Comparison of ENCODE assay signal across 15 cellular contexts in genomic region chr3:194617827-194618226, GRCh38. TPM values are rescaled to one million over a fixed set of nuclear protein-coding genes. Genes with fewer than 3 reads are reported as not detected.
A peak's percentile ranks its signal among the peaks of the same experiment; 100 is the strongest.
DNase-seq lines count a peak whose midpoint lies in the region; ATAC-seq and TF ChIP-seq lines count a peak whose summit lies in the region.
"Had no signal": no experiment of that assay in that cellular context is flagged by ENCODE, and none has a peak within 500 bp of the region (broad histone marks: within the 10 kb centered on the region; RNA-seq: fewer than 3 reads in every experiment).

No MANE protein-coding gene starts in this region.

- no TSS peak for BruUV-seq in IMR-90 (replicated peaks; lab: Mats Ljungman, UMichigan)

- TF ChIP-seq RAD21 in IMR-90 (IDR thresholded peaks at IDR 0.05; ENCODE audit: low read length), result no peak

- no peak overlapping the region for H4K8ac ChIP-seq in IMR-90 (ENCODE audit: low read depth in 2 of 2, low read length in 2 of 2)

- no peak overlapping the region for H2BK5ac ChIP-seq in IMR-90 (ENCODE audit: low read depth, low read length, poor library complexity, severe bottlenecking)

- H3K9ac ChIP-seq in IMR-90 (ENCODE audit: low read depth, low read length), result no peak overlapping the region

- no peak overlapping the region for H2AK9ac ChIP-seq in IMR-90 (replicated peaks; ENCODE audit: low read depth, low read length, poor library complexity)

- peak; percentile 37 for DNase-seq in GM12864 (ENCODE audit: low read depth)
- DNase-seq in IMR-90, result peak; percentile 53
- peak; percentile 39 for DNase-seq in astrocyte of the cerebellum (ENCODE audit: low read depth)
- peak; percentile 35 for DNase-seq in fibroblast of pulmonary artery (ENCODE audit: low read depth)
- DNase-seq in NCI-H1930 (lab: John Stamatoyannopoulos, UW), result no peak
- no peak for DNase-seq in 8988T
- DNase-seq: amygdala, DND-41, HFFc6, Kasumi-1, NCI-H1436 had no signal

- no peak overlapping the region for H3K4me2 ChIP-seq in IMR-90 (ENCODE audit: low read depth, low read length)

- H2AFZ ChIP-seq in IMR-90 (replicated peaks; ENCODE audit: low read length, poor library complexity), result no peak overlapping the region

- TF ChIP-seq POLR2A in IMR-90 (IDR thresholded peaks at IDR 0.05; ENCODE audit: low read depth, low read length), result no peak

- POLR2A ChIA-PET in IMR-90 (lab: Charles Lee; ENCODE audit: unreplicated experiment), result no interaction called here

- H3K18ac ChIP-seq in IMR-90 (ENCODE audit: low read depth, low read length), result no peak overlapping the region

- CTCF ChIA-PET in IMR-90 (lab: Yijun Ruan, JAX), result no interaction called here

- ATAC-seq in IMR-90 (ENCODE audit: low read depth) (no peak), GM18873 (IDR thresholded peaks at IDR 0.05; ENCODE audit: low FRiP score, unreplicated experiment) (no peak), GM18868 (IDR thresholded peaks at IDR 0.05; ENCODE audit: unreplicated experiment) (no peak)
- ATAC-seq: left lung had no signal

- H3K9me3 ChIP-seq in IMR-90 (ENCODE audit: control insufficient read depth, insufficient read depth, low read length), result no peaks in the 10 kb centered on the region
- H3K9me3 ChIP-seq: left lung had no signal

- intact Hi-C loops in IMR-90 (cut with micrococcal nuclease), result no loop called here

- no peak overlapping the region for H3K56ac ChIP-seq in IMR-90 (ENCODE audit: extremely low read depth, insufficient read depth, low read length)

- no peaks in the 10 kb centered on the region for H4K20me1 ChIP-seq in IMR-90 (ENCODE audit: insufficient read depth, low read length)

- no peak overlapping the region for H2BK15ac ChIP-seq in IMR-90 (ENCODE audit: low read depth, low read length)

- peaks cover 5% of the 10 kb centered on the region; the same call in 1 of the 2 replicates for H3K4me1 ChIP-seq in IMR-90 (ENCODE audit: control insufficient read depth, insufficient read depth, low read length)

- no peak overlapping the region for H3K4me3 ChIP-seq in GM12864 (ENCODE audit: low read depth, low read length)
- no peak overlapping the region for H3K4me3 ChIP-seq in IMR-90 (ENCODE audit: insufficient read depth, low read depth, low read length)
- no peak overlapping the region for H3K4me3 ChIP-seq in astrocyte of the cerebellum (ENCODE audit: low read depth, low read length)
- no peak overlapping the region for H3K4me3 ChIP-seq in fibroblast of pulmonary artery (replicated peaks; ENCODE audit: low read depth, low read length)
- H3K4me3 ChIP-seq: left lung had no signal

- H4K5ac ChIP-seq in IMR-90 (ENCODE audit: low read depth, low read length), result no peak overlapping the region

- no peak overlapping the region for H3K14ac ChIP-seq in IMR-90 (replicated peaks; ENCODE audit: low read depth, low read length)

- in situ Hi-C loops in IMR-90 (cut with MboI; ENCODE audit: low sequenced_read_pairs) (no loop called here), astrocyte of the cerebellum (cut with HindIII; ENCODE audit: low sequenced_read_pairs) (no loop called here)

- no peaks in the 10 kb centered on the region for H3K27me3 ChIP-seq in IMR-90 (ENCODE audit: control insufficient read depth, insufficient read depth, low read length)
- H3K27me3 ChIP-seq: left lung had no signal

- no peak overlapping the region for H2AK5ac ChIP-seq in IMR-90 (ENCODE audit: low read depth, low read length)

- no peaks in the 10 kb centered on the region; the same call in 1 of the 2 replicates for H3K9me1 ChIP-seq in IMR-90 (ENCODE audit: insufficient read depth, low read length)

- no peak overlapping the region for H4K91ac ChIP-seq in IMR-90 (ENCODE audit: insufficient read depth, low read depth, low read length)

- dilution Hi-C loops in IMR-90 (cut with HindIII; ENCODE audit: low sequenced_read_pairs, unreplicated experiment), result no loop called here

- H3K36me3 ChIP-seq in IMR-90 (ENCODE audit: control insufficient read depth, insufficient read depth, low read length), result peaks cover 29% of the 10 kb centered on the region

- WGBS in IMR-90 (ENCODE audit: extremely low coverage in 2 of 2, insufficient read length in 1 of 2), 2 experiments, result 100% methylated on average over 3 of the region's 9 CpGs; no CpG with 5 or more reads in 1 of the 2 experiments

- no peak for TF ChIP-seq CTCF in GM12864 (IDR thresholded peaks at IDR 0.05; ENCODE audit: low read depth, low read length, missing control alignments)
- TF ChIP-seq CTCF in IMR-90 (conservative IDR thresholded peaks at IDR 0.05; ENCODE audit: low read depth, low read length), result no peak
- no peak for TF ChIP-seq CTCF in astrocyte of the cerebellum (IDR thresholded peaks at IDR 0.05; ENCODE audit: low read depth, low read length, missing control alignments)
- no peak for TF ChIP-seq CTCF in fibroblast of pulmonary artery (IDR thresholded peaks at IDR 0.05; ENCODE audit: low read length, missing control alignments)

- H3K27ac ChIP-seq in IMR-90 (ENCODE audit: insufficient read depth, low read length), result no peak overlapping the region
- H3K27ac ChIP-seq: left lung, VCaP had no signal

- H2BK20ac ChIP-seq in IMR-90 (ENCODE audit: low read depth, low read length), result no peak overlapping the region

- no peak overlapping the region for H3K23ac ChIP-seq in IMR-90 (ENCODE audit: low read depth, low read length)

- no peak overlapping the region for H2BK120ac ChIP-seq in IMR-90 (ENCODE audit: low read depth, low read length)

- no peak overlapping the region for H3K4ac ChIP-seq in IMR-90 (ENCODE audit: low read depth, low read length)

- H3K79me1 ChIP-seq in IMR-90 (ENCODE audit: low read depth in 1 of 2, low read length in 2 of 2), result peaks cover 0 to 3% of the 10 kb centered on the region in 2 experiments; a peak in 1 of 4 replicates

TF ChIP-seq in IMR-90, 13 proteins besides CTCF, POLR2A, EP300 and RAD21:
- TF ChIP-seq FOS (IDR thresholded peaks at IDR 0.05; ENCODE audit: low read depth, low read length) (no peak), NFE2L2 (IDR thresholded peaks at IDR 0.05; ENCODE audit: low read depth, low read length) (no peak), SMC3 (IDR thresholded peaks at IDR 0.05; ENCODE audit: low read depth, low read length) (no peak)

RNA-seq across cellular contexts. Expression of gene TMEM44, which starts 15.4 kb away (rescaled TPM):
- 7.8 and 9.7 TPM in 2 replicates for total RNA-seq in IMR-90 (2012; rRNA removed)
- polyA plus RNA-seq in IMR-90 (2012; rRNA removed), result 22.4 and 24.2 TPM in 2 replicates
- 13.9 and 18.1 TPM in 2 replicates for polyA plus RNA-seq in IMR-90 (2012; cell fraction: cytosol; rRNA removed)
- 104 and 111 TPM in 2 replicates for polyA plus RNA-seq in IMR-90 (2012; cell fraction: nucleus; rRNA removed; ENCODE audit: low replicate concordance)

RNA-seq across cellular contexts. Expression of gene LSG1, which starts 54.2 kb away (rescaled TPM):
- 45.2 and 46.7 TPM in 2 replicates for total RNA-seq in IMR-90 (2012; rRNA removed)
- polyA plus RNA-seq in IMR-90 (2012; rRNA removed), result 25.2 and 26.8 TPM in 2 replicates
- 4.7 and 9.8 TPM in 2 replicates for polyA plus RNA-seq in IMR-90 (2012; cell fraction: cytosol; rRNA removed)
- 14.1 and 59.8 TPM in 2 replicates for polyA plus RNA-seq in IMR-90 (2012; cell fraction: nucleus; rRNA removed; ENCODE audit: low replicate concordance)

Comparison
In these comparisons a context has a peak if more than half of its experiments do, and no peak if none do; other contexts are left out.
1. DNase-seq: peak in GM12864 (single experiment), IMR-90 (single experiment), astrocyte of the cerebellum (single experiment) and fibroblast of pulmonary artery (single experiment); none in NCI-H1930 (0 of 2) and 8988T (single experiment).